In the genomic region with DNA sequence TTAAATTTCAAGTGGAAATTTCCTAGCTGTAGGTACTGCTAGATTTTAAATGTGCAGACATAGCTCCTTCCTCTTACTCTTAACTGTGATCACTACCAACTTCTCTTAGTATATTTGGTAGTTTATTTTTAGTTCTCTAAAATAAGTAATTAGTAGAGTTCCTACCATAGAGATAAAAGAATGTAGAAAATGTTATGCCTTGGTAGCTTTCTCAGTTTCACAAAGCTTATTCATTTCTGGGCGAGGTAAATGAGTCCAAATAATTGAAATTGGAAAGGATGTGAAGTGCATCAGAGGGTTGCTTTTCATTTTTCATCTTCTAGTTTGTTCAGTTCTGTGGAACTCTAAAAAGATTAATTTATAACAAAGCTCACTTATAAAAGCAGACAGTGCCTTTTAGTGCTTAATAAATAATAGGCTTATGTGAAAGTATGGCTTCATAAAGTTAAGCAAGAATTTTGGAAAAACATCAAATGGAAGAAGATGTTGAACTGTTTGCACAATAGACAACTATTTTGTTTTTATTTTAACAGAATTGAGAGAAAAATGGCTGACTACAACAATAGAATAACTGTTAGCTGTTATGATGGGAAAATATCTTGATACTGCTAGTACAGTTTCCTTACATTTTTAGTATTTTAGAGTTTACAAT, we compare ENCODE assay signal across 14 cellular contexts.
A peak's percentile ranks its signal among the peaks of the same experiment; 100 is the strongest.
DNase-seq lines count a peak whose midpoint lies in the region; ATAC-seq, FAIRE-seq and TF ChIP-seq lines count a peak whose summit lies in the region.
"Had no signal": no experiment of that assay in that cellular context is flagged by ENCODE, and none has a peak within 500 bp of the region (broad histone marks: within the 10 kb centered on the region; RNA-seq: fewer than 3 reads in every experiment).

No MANE protein-coding gene starts in this region.

- WGBS in GM12878 (ENCODE audit: insufficient coverage, insufficient replicate concordance, low lambda C conversion rate, missing lambda C conversion rate) = 0% methylated on average over 1 of the region's 1 CpG
- 71 to 90% (median 77%) methylated on average over 1 of the region's 1 CpG for WGBS in adrenal gland, 4 donors

- no TSS peak for BruUV-seq in GM12878 (replicated peaks; lab: Mats Ljungman, UMichigan)

- TF ChIP-seq POLR2A in GM12878 (IDR thresholded peaks at IDR 0.05; ENCODE audit: low read depth, low read length) (no peak), adrenal gland (IDR thresholded peaks at IDR 0.05) (no peak)

- POLR2A ChIA-PET in GM12878 (lab: Charles Lee) = interaction anchor here (0.8 to 0.9 kb wide), 2 partner anchors 127 to 177 kb away, joined by 3 to 4 read pairs; no protein-coding TSS in a partner anchor
- POLR2A ChIA-PET in activated CD4-positive, alpha-beta T cell treated with anti-CD3 and anti-CD28 coated beads, Interleukin-2, amount 10 ng/mL, durations not matched to agents 7 days and 5 days (lab: Charles Lee) = no interaction called here

- DNase-seq in GM12878 (ENCODE audit: low read depth, low spot score) (no peak), NOMO-1 treated with dmso at 0.1 percent for 144 hours (lab: John Stamatoyannopoulos, UW; ENCODE audit: unreplicated experiment) (no peak), adrenal gland (no peak), NCI-H187 treated with DMSO at 0.1 percent for 48 hours (lab: John Stamatoyannopoulos, UW) (no peak)
- no peak for DNase-seq in activated CD4-positive, alpha-beta T cell treated with anti-CD3 and anti-CD28 coated beads, Interleukin-2, amount 10 ng/mL, durations not matched to agents 7 days and 5 days
- DNase-seq: activated effector memory CD4-positive, alpha-beta T cell treated with anti-CD3 and anti-CD28 coated beads, Interleukin-2, amount 50 U/mL, for 16 hours; CD4-positive, CD25-positive, alpha-beta regulatory T cell; mesendoderm; NCI-H446; SHP77 treated with DMSO at 0.1 percent for 48 hours had no signal

- H4K20me1 ChIP-seq in GM12878 (ENCODE audit: control insufficient read depth, insufficient read depth) = 0 out of 2 replicates have a peak, but pooled peaks cover 3% of the 10 kb centered on the region

- peak; percentile 71 for ATAC-seq in GM18499 (IDR thresholded peaks at IDR 0.05; ENCODE audit: insufficient read depth, unreplicated experiment)
- ATAC-seq in GM19468 (IDR thresholded peaks at IDR 0.05; ENCODE audit: extremely low read depth, unreplicated experiment) = peak; percentile 77
- peak; percentile 45 for ATAC-seq in HG03039 (IDR thresholded peaks at IDR 0.05; ENCODE audit: unreplicated experiment)
- ATAC-seq in GM12878 = peak; percentile 91

- H3K4me1 Mint-ChIP-seq in activated CD4-positive, alpha-beta T cell treated with anti-CD3 and anti-CD28 coated beads, Interleukin-2, amount 10 ng/mL, durations not matched to agents 7 days and 5 days = peaks cover 31% of the 10 kb centered on the region

- intact Hi-C loops in GM12878 (cut with micrococcal nuclease; ENCODE audit: unreplicated experiment) = loop anchor here (5.0 to 10.0 kb wide), 3 partner anchors 64 to 1116 kb away; no protein-coding TSS in a partner anchor
- intact Hi-C loops in adrenal gland (cut with DNase I) = loop anchor here (5.0 to 10.0 kb wide), 2 partner anchors 344 to 626 kb away; no protein-coding TSS in a partner anchor

- H3K4me2 ChIP-seq in GM12878 (ENCODE audit: control insufficient read depth, insufficient read depth) = no peak overlapping the region
- H3K4me2 ChIP-seq: hepatocyte had no signal

- RAD21 ChIA-PET in GM12878 (lab: Charles Lee; ENCODE audit: unreplicated experiment) = interaction anchor here (1.0 to 8.0 kb wide), 3 partner anchors 10 to 369 kb away, joined by 3 to 61 read pairs (median 4); no protein-coding TSS in a partner anchor

- TF ChIP-seq EP300 in GM12878 (IDR thresholded peaks at IDR 0.05; ENCODE audit: borderline replicate concordance in 1 of 2, control insufficient read depth in 1 of 2, low read depth in 2 of 2, low read length in 2 of 2) = no peak

- H3K27me3 Mint-ChIP-seq in activated CD4-positive, alpha-beta T cell treated with anti-CD3 and anti-CD28 coated beads, Interleukin-2, amount 10 ng/mL, durations not matched to agents 7 days and 5 days = no peaks in the 10 kb centered on the region
- H3K27me3 Mint-ChIP-seq: CD4-positive, CD25-positive, alpha-beta regulatory T cell had no signal

- CTCF ChIA-PET in GM12878 (lab: Yijun Ruan, JAX) = interaction anchor here (0.7 to 8.1 kb wide), 12 partner anchors 8 to 1045 kb away, joined by 3 to 93 read pairs (median 4); no protein-coding TSS in a partner anchor
- CTCF ChIA-PET in activated CD4-positive, alpha-beta T cell treated with anti-CD3 and anti-CD28 coated beads, Interleukin-2, amount 10 ng/mL, durations not matched to agents 7 days and 5 days (lab: Charles Lee) = interaction anchor here (0.6 to 1.7 kb wide), 3 partner anchors 8 to 70 kb away, joined by 3 to 5 read pairs (median 4); no protein-coding TSS in a partner anchor

- no peak for TF ChIP-seq RAD21 in GM12878 (IDR thresholded peaks at IDR 0.05; ENCODE audit: insufficient read depth, low read depth, low read length)

- H3K36me3 ChIP-seq in GM12878 (ENCODE audit: control insufficient read depth in 2 of 2, insufficient read depth in 2 of 2, low read length in 1 of 2) = peaks cover 0 to 2% of the 10 kb centered on the region in 2 experiments; a peak in 2 of 4 replicates
- no peaks in the 10 kb centered on the region for H3K36me3 ChIP-seq in adrenal gland (replicated peaks in 1 of 2)

- no peak overlapping the region for H3K4me3 Mint-ChIP-seq in activated CD4-positive, alpha-beta T cell treated with anti-CD3 and anti-CD28 coated beads, Interleukin-2, amount 10 ng/mL, durations not matched to agents 7 days and 5 days
- H3K4me3 Mint-ChIP-seq: CD4-positive, CD25-positive, alpha-beta regulatory T cell had no signal

- no peak overlapping the region for H3K27ac ChIP-seq in GM12878 (ENCODE audit: control insufficient read depth, insufficient read depth)
- no peak overlapping the region for H3K27ac ChIP-seq in adrenal gland
- H3K27ac ChIP-seq: hepatocyte had no signal

- H3K9ac ChIP-seq in GM12878 (ENCODE audit: control insufficient read depth, insufficient read depth, low read length) = no peak overlapping the region

- peaks cover 40% of the 10 kb centered on the region for H3K36me3 Mint-ChIP-seq in activated CD4-positive, alpha-beta T cell treated with anti-CD3 and anti-CD28 coated beads, Interleukin-2, amount 10 ng/mL, durations not matched to agents 7 days and 5 days (ENCODE audit: low read depth)

- H3K4me1 ChIP-seq in GM12878 (ENCODE audit: control insufficient read depth, insufficient read depth, low read length) (peaks cover 17% of the 10 kb centered on the region; the same call in 1 of the 2 replicates), adrenal gland (replicated peaks in 1 of 2) (peaks cover 0 to 33% of the 10 kb centered on the region in 2 donors)

- FAIRE-seq in GM12878 (lab: Jason Lieb, UNC) = peak; percentile 31

- H3K27me3 ChIP-seq in GM12878 (replicated peaks in 1 of 2; ENCODE audit: control insufficient read depth in 2 of 2, insufficient read depth in 2 of 2, low read length in 1 of 2) (no peaks in the 10 kb centered on the region), adrenal gland (no peaks in the 10 kb centered on the region)
- H3K27me3 ChIP-seq: hepatocyte had no signal

- H3K79me2 ChIP-seq in GM12878 (ENCODE audit: control insufficient read depth, insufficient read depth, low read length) = no peaks in the 10 kb centered on the region
- H3K79me2 ChIP-seq: hepatocyte had no signal

- no peak overlapping the region for H3K4me3 ChIP-seq in GM12878
- no peak overlapping the region for H3K4me3 ChIP-seq in adrenal gland
- H3K4me3 ChIP-seq: hepatocyte had no signal

- TF ChIP-seq CTCF in GM12878 (IDR thresholded peaks at IDR 0.05 in 2 of 3, conservative IDR thresholded peaks at IDR 0.05 in 1 of 3; ENCODE audit: control insufficient read depth in 2 of 3, extremely low read depth in 1 of 3, insufficient read depth in 1 of 3, low read depth in 3 of 3, low read length in 3 of 3) = no peak
- TF ChIP-seq CTCF in adrenal gland (IDR thresholded peaks at IDR 0.05) = no peak

- SMC1A ChIA-PET in GM12878 (lab: Charles Lee; ENCODE audit: uncharacterized antibody, unreplicated experiment) = interaction anchor here (0.8 to 3.4 kb wide), 14 partner anchors 10 to 625 kb away, joined by 3 to 22 read pairs (median 4); no protein-coding TSS in a partner anchor

- no peak overlapping the region for H2AFZ ChIP-seq in GM12878 (ENCODE audit: control insufficient read depth, low read depth, low read length)
- H2AFZ ChIP-seq: hepatocyte had no signal

- H3K9me3 ChIP-seq in GM12878 (replicated peaks; ENCODE audit: control insufficient read depth, insufficient read depth, low read length) = no peaks in the 10 kb centered on the region; the same call in 2 of the 3 replicates
- no peaks in the 10 kb centered on the region for H3K9me3 ChIP-seq in adrenal gland (replicated peaks in 1 of 3)

- H3K9me3 Mint-ChIP-seq in activated CD4-positive, alpha-beta T cell treated with anti-CD3 and anti-CD28 coated beads, Interleukin-2, amount 10 ng/mL, durations not matched to agents 7 days and 5 days = peaks cover 4% of the 10 kb centered on the region
- H3K9me3 Mint-ChIP-seq: CD4-positive, CD25-positive, alpha-beta regulatory T cell had no signal

- in situ Hi-C loops in GM12878 (cut with MboI) = loop anchor here (5.0 to 10.0 kb wide), 4 partner anchors 349 to 1046 kb away; no protein-coding TSS in a partner anchor

- H3K27ac Mint-ChIP-seq in activated CD4-positive, alpha-beta T cell treated with anti-CD3 and anti-CD28 coated beads, Interleukin-2, amount 10 ng/mL, durations not matched to agents 7 days and 5 days = no peak overlapping the region
- H3K27ac Mint-ChIP-seq: CD4-positive, CD25-positive, alpha-beta regulatory T cell had no signal

TF ChIP-seq in GM12878, 131 proteins besides CTCF, POLR2A, EP300 and RAD21 (continues in another document):
- TF ChIP-seq FOXM1 (IDR thresholded peaks at IDR 0.05; ENCODE audit: low read depth, low read length) = peak; percentile 62; the same call in 1 of the 2 replicates
- no peak for TF ChIP-seq MXI1 (IDR thresholded peaks at IDR 0.05; ENCODE audit: low read depth, low read length)
- no peak for TF ChIP-seq RCOR1 (conservative IDR thresholded peaks at IDR 0.05; ENCODE audit: low read depth, low read length)
- no peak for TF ChIP-seq SPI1 (IDR thresholded peaks at IDR 0.05; ENCODE audit: borderline replicate concordance, insufficient read depth, low read depth, low read length)
- TF ChIP-seq CBFB (IDR thresholded peaks at IDR 0.05; ENCODE audit: low read depth) = no peak
- TF ChIP-seq SUZ12 (IDR thresholded peaks at IDR 0.05; ENCODE audit: unreplicated experiment) = no peak
- no peak for TF ChIP-seq SREBF2 (IDR thresholded peaks at IDR 0.05; ENCODE audit: low read length)
- peak; percentile 44; the same call in 1 of the 2 replicates for TF ChIP-seq BCL11A (IDR thresholded peaks at IDR 0.05; ENCODE audit: low read depth, low read length)
